8 cellular contexts compared by ENCODE assay signal in genomic region chr2:64523667-64524603, GRCh38. TPM values are rescaled to one million over a fixed set of nuclear protein-coding genes. Genes with fewer than 3 reads are reported as not detected.
DNase-seq lines count a peak whose midpoint lies in the region; ATAC-seq and TF ChIP-seq lines count a peak whose summit lies in the region.

A gene with protein sequence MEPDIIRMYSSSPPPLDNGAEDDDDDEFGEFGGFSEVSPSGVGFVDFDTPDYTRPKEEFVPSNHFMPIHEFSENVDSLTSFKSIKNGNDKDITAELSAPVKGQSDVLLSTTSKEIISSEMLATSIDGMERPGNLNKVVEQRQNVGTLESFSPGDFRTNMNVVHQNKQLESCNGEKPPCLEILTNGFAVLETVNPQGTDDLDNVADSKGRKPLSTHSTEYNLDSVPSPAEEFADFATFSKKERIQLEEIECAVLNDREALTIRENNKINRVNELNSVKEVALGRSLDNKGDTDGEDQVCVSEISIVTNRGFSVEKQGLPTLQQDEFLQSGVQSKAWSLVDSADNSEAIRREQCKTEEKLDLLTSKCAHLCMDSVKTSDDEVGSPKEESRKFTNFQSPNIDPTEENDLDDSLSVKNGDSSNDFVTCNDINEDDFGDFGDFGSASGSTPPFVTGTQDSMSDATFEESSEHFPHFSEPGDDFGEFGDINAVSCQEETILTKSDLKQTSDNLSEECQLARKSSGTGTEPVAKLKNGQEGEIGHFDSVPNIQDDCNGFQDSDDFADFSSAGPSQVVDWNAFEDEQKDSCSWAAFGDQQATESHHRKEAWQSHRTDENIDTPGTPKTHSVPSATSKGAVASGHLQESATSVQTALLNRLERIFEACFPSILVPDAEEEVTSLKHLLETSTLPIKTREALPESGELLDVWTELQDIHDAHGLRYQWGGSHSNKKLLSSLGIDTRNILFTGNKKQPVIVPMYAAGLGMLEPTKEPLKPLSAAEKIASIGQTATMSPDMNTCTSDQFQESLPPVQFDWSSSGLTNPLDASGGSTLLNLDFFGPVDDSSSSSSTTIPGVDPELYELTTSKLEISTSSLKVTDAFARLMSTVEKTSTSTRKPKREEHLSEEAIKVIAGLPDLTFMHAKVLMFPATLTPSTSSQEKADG (plus strand): TSS chr2:64524328. CDS start chr2:64551475, 27,147 bp downstream.

- in situ Hi-C loops in GM13976 (cut with MboI; ENCODE audit: low sequenced_read_pairs, unreplicated experiment), result loop anchor here (25.0 kb wide), 1 partner anchor 513 kb away; no protein-coding TSS in a partner anchor

- intact Hi-C loops in left cardiac atrium (cut with DNase I), result loop anchor here in 1 of 2 donors (2.0 to 10.0 kb wide), 2 partner anchors 37 to 351 kb away; no protein-coding TSS in a partner anchor

- DNase-seq in GM13976 (ENCODE audit: low spot score) (peak; percentile 98), NCI-H1694 (lab: John Stamatoyannopoulos, UW) (peak; percentile 97), amniotic stem cell (lab: John Stamatoyannopoulos, UW) (peak; percentile 89), left cardiac atrium (peak; percentile 99), progenitor cell of endocrine pancreas (ENCODE audit: low spot score, unreplicated experiment) (peak; percentile 99), ureter (ENCODE audit: low spot score) (peak; percentile 100)

- ATAC-seq in HG02870 (IDR thresholded peaks at IDR 0.05; ENCODE audit: unreplicated experiment) (peak; percentile 82), left cardiac atrium (peak; percentile 100)

- H3K27ac Mint-ChIP-seq in T-helper 1 cell treated with Interleukin-12 subunit alpha and Interleukin-12 subunit beta and Interleukin-4 antibody, amounts not matched to agents 30 μg/mL and 1 μg/mL, for 36 hours, result peak within 1 kb of the TSS; percentile 97
- peak within 1 kb of the TSS; percentile 99 for H3K27ac Mint-ChIP-seq in progenitor cell of endocrine pancreas

- H3K4me1 Mint-ChIP-seq in T-helper 1 cell treated with Interleukin-12 subunit alpha and Interleukin-12 subunit beta and Interleukin-4 antibody, amounts not matched to agents 30 μg/mL and 1 μg/mL, for 36 hours (ENCODE audit: low read depth), result peaks cover 31% of the 10 kb centered on the region
- H3K4me1 Mint-ChIP-seq in progenitor cell of endocrine pancreas (ENCODE audit: low read depth), result peaks cover 16% of the 10 kb centered on the region

- H3K27me3 Mint-ChIP-seq in T-helper 1 cell treated with Interleukin-12 subunit alpha and Interleukin-12 subunit beta and Interleukin-4 antibody, amounts not matched to agents 30 μg/mL and 1 μg/mL, for 36 hours (ENCODE audit: low read depth), result peaks cover 8% of the 10 kb centered on the region
- no peaks in the 10 kb centered on the region for H3K27me3 Mint-ChIP-seq in progenitor cell of endocrine pancreas

- H3K4me3 Mint-ChIP-seq in T-helper 1 cell treated with Interleukin-12 subunit alpha and Interleukin-12 subunit beta and Interleukin-4 antibody, amounts not matched to agents 30 μg/mL and 1 μg/mL, for 36 hours, result peak within 1 kb of the TSS; percentile 97
- peak within 1 kb of the TSS; percentile 93 for H3K4me3 Mint-ChIP-seq in progenitor cell of endocrine pancreas (ENCODE audit: low read depth)

- TF ChIP-seq CTCF in GM13976 (IDR thresholded peaks at IDR 0.05; ENCODE audit: borderline replicate concordance, control extremely low read depth, extremely low read depth, insufficient read depth, missing control alignments) (no peak), progenitor cell of endocrine pancreas (IDR thresholded peaks at IDR 0.05; ENCODE audit: unreplicated experiment) (no peak)

- H3K36me3 Mint-ChIP-seq in T-helper 1 cell treated with Interleukin-12 subunit alpha and Interleukin-12 subunit beta and Interleukin-4 antibody, amounts not matched to agents 30 μg/mL and 1 μg/mL, for 36 hours (ENCODE audit: low read depth), result peaks cover 9% of the 10 kb centered on the region
- H3K36me3 Mint-ChIP-seq in progenitor cell of endocrine pancreas (ENCODE audit: insufficient read depth), result no peaks in the 10 kb centered on the region

- H3K9me3 Mint-ChIP-seq in T-helper 1 cell treated with Interleukin-12 subunit alpha and Interleukin-12 subunit beta and Interleukin-4 antibody, amounts not matched to agents 30 μg/mL and 1 μg/mL, for 36 hours, result no peaks in the 10 kb centered on the region
- H3K9me3 Mint-ChIP-seq in progenitor cell of endocrine pancreas (ENCODE audit: low read depth), result no peaks in the 10 kb centered on the region

RNA-seq across cellular contexts. Expression of the gene that starts here (rescaled TPM):
- 10 to 100 TPM; 12.1 to 12.8 TPM for total RNA-seq in left cardiac atrium
- total RNA-seq in progenitor cell of endocrine pancreas, result 26.6 and 28.9 TPM in 2 replicates
- 51.1 TPM for total RNA-seq in ureter

Comparison
In these comparisons a context has a peak if more than half of its experiments do, and no peak if none do; other contexts are left out.
1. Peak in every context shown above with its lines: DNase-seq and ATAC-seq.